ENCODE assay signal across 8 cellular contexts in the genomic region with DNA sequence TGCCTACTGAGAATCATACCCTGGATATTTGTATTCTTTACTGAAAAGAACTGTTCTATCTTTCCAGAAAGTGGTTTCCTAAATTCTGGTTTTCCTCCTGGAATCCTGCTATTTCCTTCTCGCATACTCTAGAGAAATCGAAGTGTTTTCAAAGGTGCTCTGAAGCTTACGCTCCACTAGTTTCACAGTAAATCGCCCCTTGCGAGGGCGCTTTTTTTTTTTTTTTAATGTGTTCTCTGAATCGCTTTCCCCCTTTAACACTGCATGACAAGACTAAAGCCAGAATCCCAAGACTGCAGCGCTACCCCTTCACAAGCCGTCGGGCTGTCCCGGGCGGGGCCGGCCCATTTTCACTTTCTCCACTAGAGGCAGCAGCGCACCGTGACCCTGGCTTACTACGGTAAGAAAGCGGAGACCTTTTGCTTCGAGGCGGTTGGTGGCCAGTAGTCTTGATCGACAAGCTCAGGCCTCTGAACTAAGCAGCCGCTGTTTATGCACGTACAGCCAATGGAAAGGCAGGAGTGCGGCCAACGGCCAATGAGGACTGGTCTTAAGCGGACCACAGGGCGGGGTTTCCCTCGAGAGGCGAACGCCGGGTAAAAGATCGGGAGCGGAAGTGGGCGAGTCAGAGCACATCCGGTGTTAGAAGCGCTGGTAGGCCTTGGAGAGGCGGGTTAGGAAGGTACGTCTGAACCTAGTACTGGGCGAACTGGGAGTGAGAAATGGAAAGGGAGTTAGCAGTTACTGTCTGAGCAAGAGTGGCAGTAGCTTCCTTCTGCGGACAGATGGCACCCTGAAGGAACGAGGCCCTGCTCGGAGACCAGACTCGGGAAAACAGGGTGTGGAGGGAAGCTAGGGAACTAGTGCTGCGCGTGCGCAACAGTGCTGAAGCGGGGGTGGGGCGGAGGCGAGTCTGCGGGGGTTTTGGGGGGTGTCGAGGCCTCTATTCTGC. TPM values are rescaled to one million over a fixed set of nuclear protein-coding genes. Genes with fewer than 3 reads are reported as not detected.
DNase-seq lines count a peak whose midpoint lies in the region; ATAC-seq and TF ChIP-seq lines count a peak whose summit lies in the region.

A gene with protein sequence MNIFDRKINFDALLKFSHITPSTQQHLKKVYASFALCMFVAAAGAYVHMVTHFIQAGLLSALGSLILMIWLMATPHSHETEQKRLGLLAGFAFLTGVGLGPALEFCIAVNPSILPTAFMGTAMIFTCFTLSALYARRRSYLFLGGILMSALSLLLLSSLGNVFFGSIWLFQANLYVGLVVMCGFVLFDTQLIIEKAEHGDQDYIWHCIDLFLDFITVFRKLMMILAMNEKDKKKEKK (plus strand): TSS at position 628 of the 952 bp plus-strand sequence. CDS start 10,937 bp downstream, outside the sequence.

- no peaks in the 10 kb centered on the region for H3K27me3 ChIP-seq in thoracic aorta (replicated peaks; ENCODE audit: insufficient read depth)

- no peaks in the 10 kb centered on the region for H3K9me3 Mint-ChIP-seq in activated naive CD4-positive, alpha-beta T cell treated with anti-CD3 and anti-CD28 coated beads, Interleukin-2, amount 50 U/mL, for 72 hours

- peaks cover 23 to 34% of the 10 kb centered on the region in 2 donors for H3K36me3 Mint-ChIP-seq in activated naive CD4-positive, alpha-beta T cell treated with anti-CD3 and anti-CD28 coated beads, Interleukin-2, amount 50 U/mL, for 72 hours

- no peaks in the 10 kb centered on the region for H3K9me3 ChIP-seq in thoracic aorta

- H3K27ac ChIP-seq in thoracic aorta: peak within 1 kb of the TSS; percentile 89 to 97

- H3K27ac Mint-ChIP-seq in activated naive CD4-positive, alpha-beta T cell treated with anti-CD3 and anti-CD28 coated beads, Interleukin-2, amount 50 U/mL, for 72 hours: peak within 1 kb of the TSS; percentile 98 to 99

- H3K36me3 ChIP-seq in thoracic aorta: no peaks in the 10 kb centered on the region

- H3K4me3 ChIP-seq in GM08714 (ENCODE audit: low read length): peak within 1 kb of the TSS; percentile 88
- peak within 1 kb of the TSS; percentile 80 for H3K4me3 ChIP-seq in thoracic aorta

- H3K4me1 ChIP-seq in thoracic aorta (ENCODE audit: control insufficient read depth in 1 of 2, low read depth in 2 of 2): peaks cover 25 to 39% of the 10 kb centered on the region in 2 donors

- ATAC-seq in HG02571 (IDR thresholded peaks at IDR 0.05; ENCODE audit: unreplicated experiment): peak; percentile 93
- peak; percentile 99 for ATAC-seq in SK-N-SH treated with all-trans-retinoic acid at 6 μM for 48 hours
- ATAC-seq in activated naive CD4-positive, alpha-beta T cell treated with anti-CD3 and anti-CD28 coated beads, Interleukin-2, amount 50 U/mL, for 72 hours: peak; percentile 90 to 92
- ATAC-seq in omental fat pad (ENCODE audit: low FRiP score): peak; percentile 99
- ATAC-seq in thoracic aorta (ENCODE audit: insufficient number of reproducible peaks, low FRiP score, low read depth): peak; percentile 100

- peak in 1 of 3 donors; percentile 81 for TF ChIP-seq CTCF in omental fat pad (IDR thresholded peaks at IDR 0.05)
- TF ChIP-seq CTCF in thoracic aorta (IDR thresholded peaks at IDR 0.05): peak; percentile 93

- DNase-seq in NCI-H1048 (lab: John Stamatoyannopoulos, UW) (peak; percentile 97), glomerular endothelial cell (ENCODE audit: extremely low read depth, low read depth, low spot score) (peak; percentile 100), omental fat pad (ENCODE audit: low spot score) (peak; percentile 97), thoracic aorta (ENCODE audit: low spot score) (peak; percentile 99)
- peak; percentile 98 to 99 for DNase-seq in activated naive CD4-positive, alpha-beta T cell treated with anti-CD3 and anti-CD28 coated beads, Interleukin-2, amount 50 U/mL, for 72 hours (ENCODE audit: low spot score in 2 of 2)

TF ChIP-seq in SK-N-SH treated with all-trans-retinoic acid at 6 μM for 48 hours, 23 proteins besides CTCF, POLR2A, EP300 and RAD21 (continues in another document):
- TF ChIP-seq, protein P1, sequence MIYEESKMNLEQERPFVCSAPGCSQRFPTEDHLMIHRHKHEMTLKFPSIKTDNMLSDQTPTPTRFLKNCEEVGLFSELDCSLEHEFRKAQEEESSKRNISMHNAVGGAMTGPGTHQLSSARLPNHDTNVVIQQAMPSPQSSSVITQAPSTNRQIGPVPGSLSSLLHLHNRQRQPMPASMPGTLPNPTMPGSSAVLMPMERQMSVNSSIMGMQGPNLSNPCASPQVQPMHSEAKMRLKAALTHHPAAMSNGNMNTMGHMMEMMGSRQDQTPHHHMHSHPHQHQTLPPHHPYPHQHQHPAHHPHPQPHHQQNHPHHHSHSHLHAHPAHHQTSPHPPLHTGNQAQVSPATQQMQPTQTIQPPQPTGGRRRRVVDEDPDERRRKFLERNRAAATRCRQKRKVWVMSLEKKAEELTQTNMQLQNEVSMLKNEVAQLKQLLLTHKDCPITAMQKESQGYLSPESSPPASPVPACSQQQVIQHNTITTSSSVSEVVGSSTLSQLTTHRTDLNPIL (CRISPR knock-in tag; IDR thresholded peaks at IDR 0.05; ENCODE audit: low read depth): no peak
- TF ChIP-seq SNAI2 (CRISPR knock-in tag; IDR thresholded peaks at IDR 0.05): no peak
- TF ChIP-seq BACH2 (CRISPR knock-in tag; IDR thresholded peaks at IDR 0.05; ENCODE audit: borderline replicate concordance): no peak
- TF ChIP-seq PPARA (CRISPR knock-in tag; IDR thresholded peaks at IDR 0.05; ENCODE audit: borderline replicate concordance): no peak
- no peak for TF ChIP-seq TCF4 (CRISPR knock-in tag; IDR thresholded peaks at IDR 0.05; ENCODE audit: borderline replicate concordance)
- no peak for TF ChIP-seq ZFP3 (CRISPR knock-in tag; IDR thresholded peaks at IDR 0.05)
- TF ChIP-seq RARB (CRISPR knock-in tag; IDR thresholded peaks at IDR 0.05): 0 out of 2 replicates have a peak, but pooled peaks have one; percentile 47
- TF ChIP-seq CSDC2 (CRISPR knock-in tag; IDR thresholded peaks at IDR 0.05): no peak
- no peak for TF ChIP-seq ZNF8 (CRISPR knock-in tag; IDR thresholded peaks at IDR 0.05)
- TF ChIP-seq, protein P2, sequence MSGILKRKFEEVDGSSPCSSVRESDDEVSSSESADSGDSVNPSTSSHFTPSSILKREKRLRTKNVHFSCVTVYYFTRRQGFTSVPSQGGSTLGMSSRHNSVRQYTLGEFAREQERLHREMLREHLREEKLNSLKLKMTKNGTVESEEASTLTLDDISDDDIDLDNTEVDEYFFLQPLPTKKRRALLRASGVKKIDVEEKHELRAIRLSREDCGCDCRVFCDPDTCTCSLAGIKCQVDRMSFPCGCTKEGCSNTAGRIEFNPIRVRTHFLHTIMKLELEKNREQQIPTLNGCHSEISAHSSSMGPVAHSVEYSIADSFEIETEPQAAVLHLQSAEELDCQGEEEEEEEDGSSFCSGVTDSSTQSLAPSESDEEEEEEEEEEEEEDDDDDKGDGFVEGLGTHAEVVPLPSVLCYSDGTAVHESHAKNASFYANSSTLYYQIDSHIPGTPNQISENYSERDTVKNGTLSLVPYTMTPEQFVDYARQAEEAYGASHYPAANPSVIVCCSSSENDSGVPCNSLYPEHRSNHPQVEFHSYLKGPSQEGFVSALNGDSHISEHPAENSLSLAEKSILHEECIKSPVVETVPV (CRISPR knock-in tag; IDR thresholded peaks at IDR 0.05): no peak
- TF ChIP-seq, protein P3, sequence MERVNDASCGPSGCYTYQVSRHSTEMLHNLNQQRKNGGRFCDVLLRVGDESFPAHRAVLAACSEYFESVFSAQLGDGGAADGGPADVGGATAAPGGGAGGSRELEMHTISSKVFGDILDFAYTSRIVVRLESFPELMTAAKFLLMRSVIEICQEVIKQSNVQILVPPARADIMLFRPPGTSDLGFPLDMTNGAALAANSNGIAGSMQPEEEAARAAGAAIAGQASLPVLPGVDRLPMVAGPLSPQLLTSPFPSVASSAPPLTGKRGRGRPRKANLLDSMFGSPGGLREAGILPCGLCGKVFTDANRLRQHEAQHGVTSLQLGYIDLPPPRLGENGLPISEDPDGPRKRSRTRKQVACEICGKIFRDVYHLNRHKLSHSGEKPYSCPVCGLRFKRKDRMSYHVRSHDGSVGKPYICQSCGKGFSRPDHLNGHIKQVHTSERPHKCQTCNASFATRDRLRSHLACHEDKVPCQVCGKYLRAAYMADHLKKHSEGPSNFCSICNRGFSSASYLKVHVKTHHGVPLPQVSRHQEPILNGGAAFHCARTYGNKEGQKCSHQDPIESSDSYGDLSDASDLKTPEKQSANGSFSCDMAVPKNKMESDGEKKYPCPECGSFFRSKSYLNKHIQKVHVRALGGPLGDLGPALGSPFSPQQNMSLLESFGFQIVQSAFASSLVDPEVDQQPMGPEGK (CRISPR knock-in tag; IDR thresholded peaks at IDR 0.05; ENCODE audit: borderline replicate concordance): 0 out of 2 replicates have a peak, but pooled peaks have one; percentile 44
- TF ChIP-seq, protein P4, sequence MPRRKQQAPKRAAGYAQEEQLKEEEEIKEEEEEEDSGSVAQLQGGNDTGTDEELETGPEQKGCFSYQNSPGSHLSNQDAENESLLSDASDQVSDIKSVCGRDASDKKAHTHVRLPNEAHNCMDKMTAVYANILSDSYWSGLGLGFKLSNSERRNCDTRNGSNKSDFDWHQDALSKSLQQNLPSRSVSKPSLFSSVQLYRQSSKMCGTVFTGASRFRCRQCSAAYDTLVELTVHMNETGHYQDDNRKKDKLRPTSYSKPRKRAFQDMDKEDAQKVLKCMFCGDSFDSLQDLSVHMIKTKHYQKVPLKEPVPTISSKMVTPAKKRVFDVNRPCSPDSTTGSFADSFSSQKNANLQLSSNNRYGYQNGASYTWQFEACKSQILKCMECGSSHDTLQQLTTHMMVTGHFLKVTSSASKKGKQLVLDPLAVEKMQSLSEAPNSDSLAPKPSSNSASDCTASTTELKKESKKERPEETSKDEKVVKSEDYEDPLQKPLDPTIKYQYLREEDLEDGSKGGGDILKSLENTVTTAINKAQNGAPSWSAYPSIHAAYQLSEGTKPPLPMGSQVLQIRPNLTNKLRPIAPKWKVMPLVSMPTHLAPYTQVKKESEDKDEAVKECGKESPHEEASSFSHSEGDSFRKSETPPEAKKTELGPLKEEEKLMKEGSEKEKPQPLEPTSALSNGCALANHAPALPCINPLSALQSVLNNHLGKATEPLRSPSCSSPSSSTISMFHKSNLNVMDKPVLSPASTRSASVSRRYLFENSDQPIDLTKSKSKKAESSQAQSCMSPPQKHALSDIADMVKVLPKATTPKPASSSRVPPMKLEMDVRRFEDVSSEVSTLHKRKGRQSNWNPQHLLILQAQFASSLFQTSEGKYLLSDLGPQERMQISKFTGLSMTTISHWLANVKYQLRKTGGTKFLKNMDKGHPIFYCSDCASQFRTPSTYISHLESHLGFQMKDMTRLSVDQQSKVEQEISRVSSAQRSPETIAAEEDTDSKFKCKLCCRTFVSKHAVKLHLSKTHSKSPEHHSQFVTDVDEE (CRISPR knock-in tag; IDR thresholded peaks at IDR 0.05): peak; percentile 91; the same call in 1 of the 2 replicates
- no peak for TF ChIP-seq ZNF70 (CRISPR knock-in tag; IDR thresholded peaks at IDR 0.05)
- no peak for TF ChIP-seq ARNTL (CRISPR knock-in tag; IDR thresholded peaks at IDR 0.05; ENCODE audit: borderline replicate concordance, low read depth)

RNA-seq across cellular contexts. Expression of the gene that starts here (rescaled TPM):
- 100 to 1,000 TPM; 361 to 467 TPM for total RNA-seq in activated naive CD4-positive, alpha-beta T cell treated with anti-CD3 and anti-CD28 coated beads, Interleukin-2, amount 50 U/mL, for 72 hours
- 379 and 388 TPM in 2 replicates for total RNA-seq in glomerular endothelial cell
- 100 to 1,000 TPM; 337 to 481 (median 397) TPM for total RNA-seq in omental fat pad
- total RNA-seq in thoracic aorta: 100 to 1,000 TPM; 232 to 244 TPM

Comparison
In these comparisons a context has a peak if more than half of its experiments do, and no peak if none do; other contexts are left out.
1. Peak in every context shown above with its lines: DNase-seq, ATAC-seq, H3K4me3 ChIP-seq and H3K27ac ChIP-seq.